ENCODE assay signal across 9 cellular contexts in genomic region chr17:15456972-15457722, GRCh38. TPM values are rescaled to one million over a fixed set of nuclear protein-coding genes. Genes with fewer than 3 reads are reported as not detected.
DNase-seq lines count a peak whose midpoint lies in the region; ATAC-seq and TF ChIP-seq lines count a peak whose summit lies in the region.
"Had no signal": no experiment of that assay in that cellular context is flagged by ENCODE, and none has a peak within 500 bp of the region (broad histone marks: within the 10 kb centered on the region; RNA-seq: fewer than 3 reads in every experiment).

No MANE protein-coding gene starts in this region.

- intact Hi-C loops in upper lobe of right lung (cut with DNase I): no loop called here

- H3K4me3 ChIP-seq in mesendoderm (ENCODE audit: low read length) (no peak overlapping the region), upper lobe of right lung (no peak overlapping the region)

- peaks cover 0 to 2% (median 0%) of the 10 kb centered on the region in 3 donors for H3K27me3 Mint-ChIP-seq in immature natural killer cell (ENCODE audit: low read depth in 3 of 3)

- H3K4me1 ChIP-seq in mesendoderm (ENCODE audit: control insufficient read depth, low read depth, low read length) (no peaks in the 10 kb centered on the region), upper lobe of right lung (peaks cover 6% of the 10 kb centered on the region)

- no peak overlapping the region for H3K18ac ChIP-seq in mesendoderm (ENCODE audit: low read length)

- no peak overlapping the region for H2AK5ac ChIP-seq in mesendoderm (ENCODE audit: low read length)

- no peaks in the 10 kb centered on the region for H3K79me2 ChIP-seq in mesendoderm (ENCODE audit: control insufficient read depth, insufficient read depth, low read length)

- H3K56ac ChIP-seq in mesendoderm (ENCODE audit: low read length): no peak overlapping the region

- peak; percentile 36 for TF ChIP-seq CTCF in upper lobe of right lung (IDR thresholded peaks at IDR 0.05)

- no peak overlapping the region for H2BK5ac ChIP-seq in mesendoderm (ENCODE audit: low read length)

- no peak overlapping the region for H3K4me3 Mint-ChIP-seq in immature natural killer cell

- H2BK15ac ChIP-seq in mesendoderm (replicated peaks; ENCODE audit: low read depth): no peak overlapping the region

- no peak overlapping the region for H3K9ac ChIP-seq in mesendoderm (ENCODE audit: low read length)

- ATAC-seq in upper lobe of right lung: peak; percentile 39
- ATAC-seq in GM18907 (IDR thresholded peaks at IDR 0.05; ENCODE audit: unreplicated experiment): no peak
- ATAC-seq: HCT116 had no signal

- no peaks in the 10 kb centered on the region for H3K79me1 ChIP-seq in mesendoderm (ENCODE audit: low read length)

- DNase-seq in NCI-H1092 treated with DMSO at 0.1 percent for 48 hours (lab: John Stamatoyannopoulos, UW): peak; percentile 60
- peak; percentile 61 for DNase-seq in dermis blood vessel endothelial cell
- peak; percentile 69 for DNase-seq in mesendoderm
- no peak for DNase-seq in upper lobe of right lung
- DNase-seq in immature natural killer cell: no peak
- DNase-seq in activated CD4-positive, alpha-beta T cell treated with anti-CD3 and anti-CD28 coated beads, Interleukin-2, amount 50 U/mL, for 4 hours: no peak
- DNase-seq in NCI-H1417 treated with DMSO at 0.1 percent for 48 hours (lab: John Stamatoyannopoulos, UW): no peak

- no peak overlapping the region for H3K4me2 ChIP-seq in mesendoderm (ENCODE audit: low read length)

- H3K36me3 ChIP-seq in mesendoderm (ENCODE audit: control insufficient read depth, insufficient read depth, low read length) (no peaks in the 10 kb centered on the region), upper lobe of right lung (no peaks in the 10 kb centered on the region)

- H3K4ac ChIP-seq in mesendoderm (ENCODE audit: low read depth, low read length): no peak overlapping the region

- H3K9me3 Mint-ChIP-seq in immature natural killer cell: peaks cover 0 to 4% (median 0%) of the 10 kb centered on the region in 6 donors

- no peak overlapping the region for H3K23ac ChIP-seq in mesendoderm (ENCODE audit: low read length)

- WGBS in mesendoderm (ENCODE audit: extremely low coverage, insufficient coverage, low lambda C conversion rate): no CpG with 5 or more reads among the region's 16 CpGs

- no peak overlapping the region for H3K27ac Mint-ChIP-seq in immature natural killer cell

- no peaks in the 10 kb centered on the region for H3K4me1 Mint-ChIP-seq in immature natural killer cell

- H3K9me3 ChIP-seq in upper lobe of right lung: no peaks in the 10 kb centered on the region

- no peak overlapping the region for H3K27ac ChIP-seq in mesendoderm (ENCODE audit: low read depth, low read length)
- H3K27ac ChIP-seq in upper lobe of right lung: peak overlapping the region; percentile 73

- no peaks in the 10 kb centered on the region for H3K27me3 ChIP-seq in mesendoderm (ENCODE audit: insufficient read depth, low read length, poor library complexity)
- no peaks in the 10 kb centered on the region for H3K27me3 ChIP-seq in upper lobe of right lung

- no peak overlapping the region for H4K5ac ChIP-seq in mesendoderm (ENCODE audit: low read length)

- no peak overlapping the region for H2BK120ac ChIP-seq in mesendoderm (ENCODE audit: low read depth, low read length)

- no peak overlapping the region for H4K8ac ChIP-seq in mesendoderm (ENCODE audit: low read depth, low read length)

- peaks cover 28 to 48% (median 38%) of the 10 kb centered on the region in 3 donors for H3K36me3 Mint-ChIP-seq in immature natural killer cell

RNA-seq across cellular contexts. Expression of gene CDRT4, which starts 10.3 kb away (rescaled TPM):
- 0.93 and 1.9 TPM in 2 replicates for total RNA-seq in dermis blood vessel endothelial cell
- 6.1 TPM for polyA plus RNA-seq in mesendoderm (2013, experiment 1 of 2)
- polyA plus RNA-seq in mesendoderm (2013, experiment 2 of 2): 5.9 TPM
- total RNA-seq in upper lobe of right lung: 9.0 TPM
- polyA plus RNA-seq in immature natural killer cell: 1 to 10 TPM in 1 of 3 donors, under 1 TPM in 1, not detected in 1; 0.69 to 5.1 TPM

Comparison
In these comparisons a context has a peak if more than half of its experiments do, and no peak if none do; other contexts are left out.
1. DNase-seq: peak in NCI-H1092 treated with DMSO at 0.1 percent for 48 hours (single experiment), dermis blood vessel endothelial cell (single experiment) and mesendoderm (single experiment); none in upper lobe of right lung (single experiment), immature natural killer cell (0 of 3), activated CD4-positive, alpha-beta T cell treated with anti-CD3 and anti-CD28 coated beads, Interleukin-2, amount 50 U/mL, for 4 hours (0 of 2) and NCI-H1417 treated with DMSO at 0.1 percent for 48 hours (single experiment).